9 cellular contexts compared by ENCODE assay signal in genomic region chr11:2376751-2377451, GRCh38. TPM values are rescaled to one million over a fixed set of nuclear protein-coding genes. Genes with fewer than 3 reads are reported as not detected.
A peak's percentile ranks its signal among the peaks of the same experiment; 100 is the strongest.
DNase-seq lines count a peak whose midpoint lies in the region; ATAC-seq, FAIRE-seq and TF ChIP-seq lines count a peak whose summit lies in the region.
"Had no signal": no experiment of that assay in that cellular context is flagged by ENCODE, and none has a peak within 500 bp of the region (broad histone marks: within the 10 kb centered on the region; RNA-seq: fewer than 3 reads in every experiment).

CD81 (plus strand) TSS chr11:2377310; CDS start chr11:2377550, 240 bp downstream.

- no peaks in the 10 kb centered on the region for H3K36me3 ChIP-seq in endothelial cell of umbilical vein (ENCODE audit: control insufficient read depth in 2 of 2, extremely low read depth in 1 of 2, insufficient read depth in 2 of 2, low read length in 2 of 2)
- H3K36me3 ChIP-seq in mucosa of rectum (ENCODE audit: control insufficient read depth in 2 of 2, insufficient read depth in 2 of 2, low read length in 2 of 2), result no peaks in the 10 kb centered on the region

- CTCF ChIA-PET in endothelial cell of umbilical vein (lab: Charles Lee), result interaction anchor here (1.2 to 2.9 kb wide), 10 partner anchors 10 to 516 kb away, joined by 3 to 23 read pairs (median 9); partner anchors contain the start of gene TSSC4

- intact Hi-C loops in endothelial cell of umbilical vein (cut with micrococcal nuclease), result no loop called here

- H3K9ac ChIP-seq in endothelial cell of umbilical vein (replicated peaks; ENCODE audit: extremely low read depth, insufficient read depth, low read length) (peak within 1 kb of the TSS; percentile 97), mucosa of rectum (ENCODE audit: low read depth in 1 of 2, low read length in 2 of 2) (peak within 1 kb of the TSS; percentile 81 to 86)

- TF ChIP-seq POLR2A in endothelial cell of umbilical vein (IDR thresholded peaks at IDR 0.05; ENCODE audit: low read depth, low read length), result peak; percentile 74

- peak; percentile 46 for ATAC-seq in GM19463 (IDR thresholded peaks at IDR 0.05; ENCODE audit: unreplicated experiment)
- peak; percentile 84 for ATAC-seq in stimulated activated memory B cell treated with anti-CD40 and anti-IgM and Interleukin-4, amounts not matched to agents 10 μg/mL and 1 μg/mL and 100 μg/mL, for 72 hours
- no peak for ATAC-seq in GM19452 (IDR thresholded peaks at IDR 0.05; ENCODE audit: unreplicated experiment)

- no peaks in the 10 kb centered on the region for H3K27me3 Mint-ChIP-seq in stimulated activated memory B cell treated with anti-CD40 and anti-IgM and Interleukin-4, amounts not matched to agents 10 μg/mL and 1 μg/mL and 100 μg/mL, for 72 hours

- H3K27me3 ChIP-seq in endothelial cell of umbilical vein (ENCODE audit: control insufficient read depth in 2 of 2, insufficient read depth in 2 of 2, low read length in 2 of 2) (no peaks in the 10 kb centered on the region), mucosa of rectum (ENCODE audit: control insufficient read depth in 2 of 2, insufficient read depth in 2 of 2, low read length in 2 of 2) (no peaks in the 10 kb centered on the region)

- no peaks in the 10 kb centered on the region for H3K9me1 ChIP-seq in endothelial cell of umbilical vein (replicated peaks; ENCODE audit: control insufficient read depth, extremely low read depth, insufficient read depth, low read length)

- no peaks in the 10 kb centered on the region for H3K9me3 Mint-ChIP-seq in stimulated activated memory B cell treated with anti-CD40 and anti-IgM and Interleukin-4, amounts not matched to agents 10 μg/mL and 1 μg/mL and 100 μg/mL, for 72 hours

- DNase-seq in C1 segment of cervical spinal cord (lab: John Stamatoyannopoulos, UW) (peak in 8 of 14 donors; percentile 8 to 79 (median 29)), NAMALWA (ENCODE audit: low spot score) (peak; percentile 36), activated T-cell treated with anti-CD3 and anti-CD28 coated beads for 1 hour (ENCODE audit: low read depth) (peak; percentile 66), endothelial cell of umbilical vein (ENCODE audit: low read depth, low spot score) (no peak)

- peak within 1 kb of the TSS; percentile 91 for H3K27ac ChIP-seq in endothelial cell of umbilical vein (ENCODE audit: insufficient read depth, low read depth, low read length)
- peak within 1 kb of the TSS; percentile 84 to 91 for H3K27ac ChIP-seq in mucosa of rectum (ENCODE audit: low read depth in 2 of 2, low read length in 2 of 2)

- dilution Hi-C loops in endothelial cell of umbilical vein (cut with MboI; ENCODE audit: extremely low pct_ligation_motif_present, low sequenced_read_pairs), result no loop called here

- H2AFZ ChIP-seq in endothelial cell of umbilical vein (ENCODE audit: low read depth, low read length), result peak within 1 kb of the TSS; percentile 26

- peak within 1 kb of the TSS; percentile 72 to 80 (median 75) for H3K4me3 ChIP-seq in endothelial cell of umbilical vein (replicated peaks in 1 of 3; ENCODE audit: insufficient read depth in 1 of 3, low read depth in 1 of 3, low read length in 3 of 3)
- peak within 1 kb of the TSS; percentile 66 to 76 for H3K4me3 ChIP-seq in mucosa of rectum (ENCODE audit: low read length in 2 of 2)

- no TSS peak for BruUV-seq in endothelial cell of umbilical vein (replicated peaks; lab: Mats Ljungman, UMichigan)

- peak within 1 kb of the TSS; percentile 70 for H3K4me2 ChIP-seq in endothelial cell of umbilical vein (ENCODE audit: insufficient read depth, low read length)

- H3K4me1 ChIP-seq in endothelial cell of umbilical vein (ENCODE audit: control insufficient read depth, extremely low read depth, insufficient read depth, low read length), result peaks cover 30% of the 10 kb centered on the region
- H3K4me1 ChIP-seq in mucosa of rectum (ENCODE audit: control insufficient read depth in 2 of 2, insufficient read depth in 2 of 2, low read length in 2 of 2), result peaks cover 35 to 46% of the 10 kb centered on the region in 2 donors

- H3K4me1 Mint-ChIP-seq in stimulated activated memory B cell treated with anti-CD40 and anti-IgM and Interleukin-4, amounts not matched to agents 10 μg/mL and 1 μg/mL and 100 μg/mL, for 72 hours, result peaks cover 46% of the 10 kb centered on the region

- TF ChIP-seq CTCF in endothelial cell of umbilical vein (IDR thresholded peaks at IDR 0.05; ENCODE audit: extremely low read depth in 1 of 2, insufficient read depth in 1 of 2, low read depth in 1 of 2, low read length in 2 of 2), result no peak

- H4K20me1 ChIP-seq in endothelial cell of umbilical vein (replicated peaks; ENCODE audit: control insufficient read depth, extremely low read depth, insufficient read depth, low read length), result no peaks in the 10 kb centered on the region

- H3K27ac Mint-ChIP-seq in stimulated activated memory B cell treated with anti-CD40 and anti-IgM and Interleukin-4, amounts not matched to agents 10 μg/mL and 1 μg/mL and 100 μg/mL, for 72 hours, result peak within 1 kb of the TSS; percentile 91

- H3K36me3 Mint-ChIP-seq in stimulated activated memory B cell treated with anti-CD40 and anti-IgM and Interleukin-4, amounts not matched to agents 10 μg/mL and 1 μg/mL and 100 μg/mL, for 72 hours, result no peaks in the 10 kb centered on the region

- no peak for FAIRE-seq in endothelial cell of umbilical vein (lab: Jason Lieb, UNC)
- FAIRE-seq: TTC549 had no signal

- H3K9me3 ChIP-seq in endothelial cell of umbilical vein (replicated peaks; ENCODE audit: control insufficient read depth, insufficient read depth, low read length) (no peaks in the 10 kb centered on the region), mucosa of rectum (ENCODE audit: control insufficient read depth in 2 of 2, low read length in 2 of 2) (no peaks in the 10 kb centered on the region)

- H3K4me3 Mint-ChIP-seq in stimulated activated memory B cell treated with anti-CD40 and anti-IgM and Interleukin-4, amounts not matched to agents 10 μg/mL and 1 μg/mL and 100 μg/mL, for 72 hours, result peak within 1 kb of the TSS; percentile 88

- POLR2A ChIA-PET in endothelial cell of umbilical vein (lab: Charles Lee), result interaction anchor here (0.5 to 2.0 kb wide), 6 partner anchors 10 to 516 kb away, joined by 3 to 17 read pairs (median 6); partner anchors contain the start of gene TSSC4

- peaks cover 46% of the 10 kb centered on the region for H3K79me2 ChIP-seq in endothelial cell of umbilical vein (ENCODE audit: control insufficient read depth, insufficient read depth, low read length)

TF ChIP-seq in endothelial cell of umbilical vein, 7 proteins besides CTCF, POLR2A, EP300 and RAD21:
- TF ChIP-seq EZH2 (IDR thresholded peaks at IDR 0.05; ENCODE audit: borderline replicate concordance, low read depth, low read length, severe bottlenecking), result no peak
- TF ChIP-seq POLR2AphosphoS5 (IDR thresholded peaks at IDR 0.05; ENCODE audit: insufficient read depth, low read depth, low read length), result peak; percentile 92
TF ChIP-seq in endothelial cell of umbilical vein: peak in this region for 1.

RNA-seq across cellular contexts. Expression of gene CD81, which starts in this region (rescaled TPM):
- 409 and 445 TPM in 2 replicates for total RNA-seq in endothelial cell of umbilical vein
- polyA plus RNA-seq in endothelial cell of umbilical vein, result 641 and 802 TPM in 2 replicates
- polyA plus RNA-seq in endothelial cell of umbilical vein (2011; cell fraction: cytosol; rRNA removed), result 406 and 474 TPM in 2 replicates
- 199 and 205 TPM in 2 replicates for polyA plus RNA-seq in endothelial cell of umbilical vein (2011; cell fraction: nucleus; rRNA removed)
- polyA plus RNA-seq in endothelial cell of umbilical vein (2012), result 516 and 727 TPM in 2 replicates
- polyA minus RNA-seq in endothelial cell of umbilical vein, result 404 and 450 TPM in 2 replicates
- 53.1 TPM for polyA minus RNA-seq in endothelial cell of umbilical vein (2011; cell fraction: cytosol; rRNA and poly(A)+ RNA removed)
- polyA minus RNA-seq in endothelial cell of umbilical vein (2011; cell fraction: nucleus; rRNA and poly(A)+ RNA removed), result 58.3 and 65.3 TPM in 2 replicates
